ENCODE assay signal across 1 cellular context in genomic region chr21:43718872-43719747, GRCh38.
TF ChIP-seq lines count a peak whose summit lies in the region.

Gene PDXK, plus strand, starts transcription at chr21:43719129. Its CDS starts 166 bp downstream, at chr21:43719295.

TF ChIP-seq in HepG2, 621 proteins besides CTCF, POLR2A, EP300 and RAD21 (continued from another document and continues in another):
- TF ChIP-seq IRF1 (CRISPR knock-in tag; IDR thresholded peaks at IDR 0.05; ENCODE audit: low read depth) (no peak), ZNF205 (CRISPR knock-in tag; IDR thresholded peaks at IDR 0.05) (0 out of 2 replicates have a peak, but pooled peaks have one; percentile 29), FOXO4 (CRISPR knock-in tag; conservative IDR thresholded peaks at IDR 0.05) (no peak), DMAP1 (CRISPR knock-in tag; IDR thresholded peaks at IDR 0.05) (peak; percentile 81), ZBTB34 (CRISPR knock-in tag; IDR thresholded peaks at IDR 0.05) (no peak), ZNF446 (CRISPR knock-in tag; IDR thresholded peaks at IDR 0.05) (no peak; the same call in 1 of the 2 replicates), YEATS2 (CRISPR knock-in tag; IDR thresholded peaks at IDR 0.05; ENCODE audit: borderline replicate concordance) (no peak), STAG1 (CRISPR knock-in tag; IDR thresholded peaks at IDR 0.05) (peak; percentile 28), MATR3 (CRISPR knock-in tag; IDR thresholded peaks at IDR 0.05) (no peak), TOPORS (CRISPR knock-in tag; IDR thresholded peaks at IDR 0.05) (peak; percentile 75; the same call in 1 of the 2 replicates), ZBTB20 (CRISPR knock-in tag; IDR thresholded peaks at IDR 0.05; ENCODE audit: borderline replicate concordance, low read depth) (no peak), ZBTB38 (CRISPR knock-in tag; IDR thresholded peaks at IDR 0.05) (no peak), PRPF4 (IDR thresholded peaks at IDR 0.05; ENCODE audit: low read depth, low read length, poor library complexity, severe bottlenecking) (no peak), ZNF225 (CRISPR knock-in tag; IDR thresholded peaks at IDR 0.05) (no peak), ETV5 (CRISPR knock-in tag; IDR thresholded peaks at IDR 0.05; ENCODE audit: borderline replicate concordance) (peak; percentile 65), JUNB (CRISPR knock-in tag; IDR thresholded peaks at IDR 0.05; ENCODE audit: borderline replicate concordance) (no peak), TRIM24 (CRISPR knock-in tag; IDR thresholded peaks at IDR 0.05) (no peak), KLF9 (CRISPR knock-in tag; IDR thresholded peaks at IDR 0.05; ENCODE audit: low read depth) (no peak), JDP2 (CRISPR knock-in tag; IDR thresholded peaks at IDR 0.05; ENCODE audit: borderline replicate concordance) (no peak), ZFYVE20 (CRISPR knock-in tag; IDR thresholded peaks at IDR 0.05; ENCODE audit: borderline replicate concordance, low read depth) (no peak), ZNF550 (CRISPR knock-in tag; IDR thresholded peaks at IDR 0.05; ENCODE audit: borderline replicate concordance) (no peak), KDM4B (CRISPR knock-in tag; IDR thresholded peaks at IDR 0.05) (no peak), TFE3 (CRISPR knock-in tag; IDR thresholded peaks at IDR 0.05) (no peak), ZBTB2 (CRISPR knock-in tag; IDR thresholded peaks at IDR 0.05; ENCODE audit: low read depth) (peak; percentile 61; the same call in 1 of the 2 replicates), ZNF777 (CRISPR knock-in tag; IDR thresholded peaks at IDR 0.05) (no peak; the same call in 1 of the 2 replicates), NCOA5 (CRISPR knock-in tag; IDR thresholded peaks at IDR 0.05) (no peak), CSRNP1 (CRISPR knock-in tag; IDR thresholded peaks at IDR 0.05) (0 out of 2 replicates have a peak, but pooled peaks have one; percentile 46), SMAD3 (CRISPR knock-in tag; IDR thresholded peaks at IDR 0.05) (no peak), SPEN (CRISPR knock-in tag; IDR thresholded peaks at IDR 0.05; ENCODE audit: low read depth) (no peak), KDM1A (CRISPR knock-in tag; IDR thresholded peaks at IDR 0.05) (no peak), ZBTB49 (CRISPR knock-in tag; IDR thresholded peaks at IDR 0.05; ENCODE audit: borderline replicate concordance) (no peak), NFKBIZ (CRISPR knock-in tag; IDR thresholded peaks at IDR 0.05) (no peak; the same call in 1 of the 2 replicates), CHD2 (IDR thresholded peaks at IDR 0.05; ENCODE audit: low read depth, low read length) (no peak), POLR2G (IDR thresholded peaks at IDR 0.05; ENCODE audit: low read depth, low read length) (peak; percentile 70), EED (CRISPR knock-in tag; IDR thresholded peaks at IDR 0.05) (no peak), PPARG (CRISPR knock-in tag; conservative IDR thresholded peaks at IDR 0.05) (0 out of 2 replicates have a peak, but pooled peaks have one; percentile 18), ZNF253 (CRISPR knock-in tag; IDR thresholded peaks at IDR 0.05; ENCODE audit: borderline replicate concordance) (no peak), HDAC2 (CRISPR knock-in tag; IDR thresholded peaks at IDR 0.05) (0 out of 2 replicates have a peak, but pooled peaks have one; percentile 14), SETDB1 (CRISPR knock-in tag; IDR thresholded peaks at IDR 0.05; ENCODE audit: borderline replicate concordance) (no peak), ZNF264 (CRISPR knock-in tag; IDR thresholded peaks at IDR 0.05) (no peak), U2AF2 (IDR thresholded peaks at IDR 0.05; ENCODE audit: low read depth, low read length) (no peak), GATAD2A (CRISPR knock-in tag; IDR thresholded peaks at IDR 0.05) (no peak), ZNF343 (CRISPR knock-in tag; IDR thresholded peaks at IDR 0.05) (no peak), HNF1B (CRISPR knock-in tag; IDR thresholded peaks at IDR 0.05) (no peak), ZSCAN25 (CRISPR knock-in tag; IDR thresholded peaks at IDR 0.05) (no peak), HES4 (CRISPR knock-in tag; IDR thresholded peaks at IDR 0.05; ENCODE audit: borderline replicate concordance) (0 out of 2 replicates have a peak, but pooled peaks have one; percentile 41), HOXD1 (CRISPR knock-in tag; IDR thresholded peaks at IDR 0.05) (peak; percentile 49; the same call in 1 of the 2 replicates), JUN (CRISPR knock-in tag; IDR thresholded peaks at IDR 0.05) (no peak), NONO (IDR thresholded peaks at IDR 0.05) (no peak), NONO (CRISPR knock-in tag; conservative IDR thresholded peaks at IDR 0.05) (peak; percentile 55; the same call in 1 of the 2 replicates), POGZ (CRISPR knock-in tag; IDR thresholded peaks at IDR 0.05) (no peak), DMTF1 (CRISPR knock-in tag; IDR thresholded peaks at IDR 0.05) (no peak)
